In genomic region chr7:47492720-47493119, GRCh38 we compare ENCODE assay signal across 18 cellular contexts.
DNase-seq lines count a peak whose midpoint lies in the region; ATAC-seq and TF ChIP-seq lines count a peak whose summit lies in the region.
"Had no signal": no experiment of that assay in that cellular context is flagged by ENCODE, and none has a peak within 500 bp of the region (broad histone marks: within the 10 kb centered on the region; RNA-seq: fewer than 3 reads in every experiment).

No MANE protein-coding gene starts in this region.

- no peak overlapping the region for H3K4me3 ChIP-seq in Caco-2 (ENCODE audit: low read depth, low read length)
- H3K4me3 ChIP-seq: heart left ventricle had no signal

- POLR2A ChIA-PET in Caco-2 (lab: Charles Lee): interaction anchor here (0.6 kb wide), 1 partner anchor 84 kb away, joined by 3 read pairs; no protein-coding TSS in a partner anchor

- H3K9me3 ChIP-seq in Caco-2: no peaks in the 10 kb centered on the region
- H3K9me3 ChIP-seq: heart left ventricle had no signal

- no peaks in the 10 kb centered on the region for H3K27me3 Mint-ChIP-seq in Caco-2 (ENCODE audit: insufficient read depth, unreplicated experiment)
- H3K27me3 Mint-ChIP-seq: activated naive CD4-positive, alpha-beta T cell treated with anti-CD3 and anti-CD28 coated beads, Interleukin-2, amount 10 ng/mL, durations not matched to agents 7 days and 5 days had no signal

- no peaks in the 10 kb centered on the region for H3K27me3 ChIP-seq in Caco-2 (replicated peaks; ENCODE audit: control insufficient read depth, insufficient read depth, low read length)
- H3K27me3 ChIP-seq: heart left ventricle had no signal

- CTCF ChIA-PET in Caco-2 (lab: Charles Lee): no interaction called here

- H3K27ac Mint-ChIP-seq in Caco-2 (ENCODE audit: unreplicated experiment): peak overlapping the region; percentile 80
- H3K27ac Mint-ChIP-seq: activated naive CD4-positive, alpha-beta T cell treated with anti-CD3 and anti-CD28 coated beads, Interleukin-2, amount 10 ng/mL, durations not matched to agents 7 days and 5 days; activated T-cell treated with anti-CD3 and anti-CD28 coated beads, Interleukin-2, amount 50 U/mL, for 24 hours; T-helper 1 cell treated with Interleukin-12 subunit alpha and Interleukin-12 subunit beta and Interleukin-4 antibody, amounts not matched to agents 30 μg/mL and 1 μg/mL, for 36 hours had no signal

- no peak for DNase-seq in Caco-2
- DNase-seq in NCI-H1417 treated with DMSO at 0.1 percent for 48 hours (lab: John Stamatoyannopoulos, UW): peak; percentile 87
- DNase-seq in astrocyte of the hippocampus (ENCODE audit: low read depth, low spot score): peak; percentile 56
- peak; percentile 35 for DNase-seq in posterior vena cava (ENCODE audit: low spot score)
- DNase-seq in stimulated activated CD4-positive, alpha-beta T cell treated with anti-CD3 and anti-CD28 coated beads, Interleukin-15, amount 100 ng/mL, for 24 hours: no peak
- DNase-seq: activated CD4-positive, alpha-beta T cell treated with anti-CD3 and anti-CD28 coated beads, Interleukin-2, amount 50 U/mL, for 48 hours; activated naive CD4-positive, alpha-beta T cell treated with anti-CD3 and anti-CD28 coated beads, Interleukin-2, amount 10 ng/mL, durations not matched to agents 7 days and 5 days; activated T-cell treated with anti-CD3 and anti-CD28 coated beads, Interleukin-2, amount 50 U/mL, for 24 hours; heart left ventricle; KBM-7; mesendoderm; MV-4-11; NCI-H2227 treated with DMSO at 0.1 percent for 48 hours; SHP77; stimulated activated naive CD8-positive, alpha-beta T cell treated with anti-CD3 and anti-CD28 coated beads, Interleukin-15, Interleukin-2, amounts not matched to agents 100 U/mL and 50 U/mL, for 24 hours had no signal

- intact Hi-C loops in Caco-2 (cut with micrococcal nuclease; ENCODE audit: unreplicated experiment) (no loop called here), posterior vena cava (cut with DNase I) (no loop called here)

- peaks cover 13% of the 10 kb centered on the region for H3K4me1 ChIP-seq in Caco-2

- TF ChIP-seq CTCF in Caco-2 (IDR thresholded peaks at IDR 0.05; ENCODE audit: insufficient read depth in 1 of 2, low read depth in 1 of 2, low read length in 1 of 2, severe bottlenecking in 1 of 2, unreplicated experiment in 1 of 2): no peak

- H3K4me3 Mint-ChIP-seq in Caco-2 (ENCODE audit: unreplicated experiment): no peak overlapping the region
- H3K4me3 Mint-ChIP-seq: activated naive CD4-positive, alpha-beta T cell treated with anti-CD3 and anti-CD28 coated beads, Interleukin-2, amount 10 ng/mL, durations not matched to agents 7 days and 5 days; activated T-cell treated with anti-CD3 and anti-CD28 coated beads, Interleukin-2, amount 50 U/mL, for 24 hours; T-helper 1 cell treated with Interleukin-12 subunit alpha and Interleukin-12 subunit beta and Interleukin-4 antibody, amounts not matched to agents 30 μg/mL and 1 μg/mL, for 36 hours had no signal

- no TSS peak for BruUV-seq in Caco-2 (replicated peaks; lab: Mats Ljungman, UMichigan)

- peaks cover 46% of the 10 kb centered on the region for H3K4me1 Mint-ChIP-seq in Caco-2 (ENCODE audit: low read depth, unreplicated experiment)
- H3K4me1 Mint-ChIP-seq: activated naive CD4-positive, alpha-beta T cell treated with anti-CD3 and anti-CD28 coated beads, Interleukin-2, amount 10 ng/mL, durations not matched to agents 7 days and 5 days had no signal

- peaks cover 94% of the 10 kb centered on the region for H3K36me3 Mint-ChIP-seq in Caco-2 (ENCODE audit: insufficient read depth, unreplicated experiment)
- H3K36me3 Mint-ChIP-seq: activated naive CD4-positive, alpha-beta T cell treated with anti-CD3 and anti-CD28 coated beads, Interleukin-2, amount 10 ng/mL, durations not matched to agents 7 days and 5 days had no signal

- peaks cover 1% of the 10 kb centered on the region; the same call in 1 of the 2 replicates for H3K36me3 ChIP-seq in Caco-2 (ENCODE audit: control insufficient read depth, insufficient read depth, low read length)
- H3K36me3 ChIP-seq: heart left ventricle had no signal

- ATAC-seq in HG03520 (IDR thresholded peaks at IDR 0.05; ENCODE audit: unreplicated experiment): no peak
- ATAC-seq in GM21515 (IDR thresholded peaks at IDR 0.05; ENCODE audit: unreplicated experiment): no peak
- ATAC-seq: heart left ventricle; stimulated activated naive CD8-positive, alpha-beta T cell treated with anti-CD3 and anti-CD28 coated beads, Interleukin-15, Interleukin-2, amounts not matched to agents 100 U/mL and 50 U/mL, for 24 hours had no signal

- H3K9me3 Mint-ChIP-seq in Caco-2 (ENCODE audit: unreplicated experiment): no peaks in the 10 kb centered on the region
- H3K9me3 Mint-ChIP-seq: activated naive CD4-positive, alpha-beta T cell treated with anti-CD3 and anti-CD28 coated beads, Interleukin-2, amount 10 ng/mL, durations not matched to agents 7 days and 5 days; activated T-cell treated with anti-CD3 and anti-CD28 coated beads, Interleukin-2, amount 50 U/mL, for 24 hours; T-helper 1 cell treated with Interleukin-12 subunit alpha and Interleukin-12 subunit beta and Interleukin-4 antibody, amounts not matched to agents 30 μg/mL and 1 μg/mL, for 36 hours had no signal

Comparison
In these comparisons a context has a peak if more than half of its experiments do, and no peak if none do; other contexts are left out.
1. DNase-seq: peak in NCI-H1417 treated with DMSO at 0.1 percent for 48 hours (single experiment), astrocyte of the hippocampus (single experiment) and posterior vena cava (single experiment); none in Caco-2 (0 of 2) and stimulated activated CD4-positive, alpha-beta T cell treated with anti-CD3 and anti-CD28 coated beads, Interleukin-15, amount 100 ng/mL, for 24 hours (single experiment).